ENCODE assay signal across 24 cellular contexts in genomic region chr21:33748903-33749302, GRCh38.
"Had no signal": no experiment of that assay in that cellular context is flagged by ENCODE, and none has a peak within 500 bp of the region (broad histone marks: within the 10 kb centered on the region; RNA-seq: fewer than 3 reads in every experiment).

No MANE protein-coding gene starts in this region.

- H3K27ac ChIP-seq: coronary artery, esophagus muscularis mucosa, foreskin keratinocyte, gastroesophageal sphincter, heart left ventricle, hepatocyte, lower lobe of right lung had no signal

- H3K4me1 ChIP-seq: foreskin keratinocyte, gastroesophageal sphincter, lower lobe of right lung had no signal

- H3K4me2 ChIP-seq: hepatocyte had no signal

- H3K4me3 ChIP-seq: coronary artery, dorsolateral prefrontal cortex, esophagus muscularis mucosa, gastroesophageal sphincter, heart left ventricle, hepatocyte, lower lobe of right lung, mucosa of descending colon had no signal

- FAIRE-seq: colon, endothelial cell of umbilical vein, frontal cortex, islet of Langerhans, keratinocyte had no signal

- H3K27me3 Mint-ChIP-seq: naive B cell had no signal

- H3K27me3 ChIP-seq: dorsolateral prefrontal cortex, esophagus muscularis mucosa, foreskin keratinocyte, gastroesophageal sphincter, heart left ventricle, hepatocyte had no signal

- DNase-seq: dermis blood vessel endothelial cell; dorsolateral prefrontal cortex; effector CD4-positive, alpha-beta T cell; effector memory CD4-positive, alpha-beta T cell; foreskin keratinocyte; heart left ventricle; hypothalamus; left colon; left ventricle myocardium superior; lower lobe of right lung; mesenchymal stem cell; mucosa of descending colon; naive B cell had no signal

- H2AFZ ChIP-seq: hepatocyte had no signal

- H3K36me3 ChIP-seq: gastroesophageal sphincter, lower lobe of right lung had no signal

- H3K4me1 Mint-ChIP-seq: naive B cell had no signal

- H3K4me3 Mint-ChIP-seq: mesothelial cell of epicardium, naive B cell had no signal

- ATAC-seq: foreskin keratinocyte, gastroesophageal sphincter, heart left ventricle, left colon, left lobe of liver, left ventricle myocardium superior, lower lobe of right lung, mucosa of descending colon had no signal

- H3K27ac Mint-ChIP-seq: mesothelial cell of epicardium, naive B cell had no signal
